In genomic region chr1:154998818-154999650, GRCh38 we compare ENCODE assay signal across 1 cellular context.
TF ChIP-seq lines count a peak whose summit lies in the region.

No MANE protein-coding gene starts in this region.

TF ChIP-seq in K562, 482 proteins besides CTCF, POLR2A, EP300 and RAD21 (continued from another document and continues in another):
- TF ChIP-seq CUX1 (CRISPR knock-in tag; IDR thresholded peaks at IDR 0.05) (no peak), SREBF2 (CRISPR knock-in tag; IDR thresholded peaks at IDR 0.05) (no peak), TEAD1 (CRISPR knock-in tag; IDR thresholded peaks at IDR 0.05) (no peak), ZBTB9 (CRISPR knock-in tag; IDR thresholded peaks at IDR 0.05) (no peak), ZBTB11 (CRISPR knock-in tag; IDR thresholded peaks at IDR 0.05) (peak in 1 of 3 experiments; percentile 41; a peak in 1 of 6 replicates), ATF7 (IDR thresholded peaks at IDR 0.05) (no peak; the same call in none of the 2 replicates), ZSCAN32 (CRISPR knock-in tag; IDR thresholded peaks at IDR 0.05) (no peak), RB1 (IDR thresholded peaks at IDR 0.05; ENCODE audit: low read depth) (peak; percentile 68), POLR2B (IDR thresholded peaks at IDR 0.05; ENCODE audit: low read depth, partially characterized antibody) (no peak), NFIC (IDR thresholded peaks at IDR 0.05) (peak; percentile 23; the same call in 1 of the 2 replicates), ARID4B (CRISPR knock-in tag; IDR thresholded peaks at IDR 0.05) (0 out of 2 replicates have a peak, but pooled peaks have one; percentile 43), ZNF766 (CRISPR knock-in tag; conservative IDR thresholded peaks at IDR 0.05) (no peak), PBX2 (CRISPR knock-in tag; IDR thresholded peaks at IDR 0.05; ENCODE audit: low read depth) (no peak), PBX2 (tag; conservative IDR thresholded peaks at IDR 0.05; ENCODE audit: low read depth) (no peak), BRCA1 (IDR thresholded peaks at IDR 0.05) (no peak), BRCA1 (CRISPR knock-in tag; IDR thresholded peaks at IDR 0.05) (no peak), MEF2A (IDR thresholded peaks at IDR 0.05; ENCODE audit: control insufficient read depth, low read depth, low read length) (peak; percentile 45; the same call in 1 of the 2 replicates), SMAD3 (CRISPR knock-in tag; conservative IDR thresholded peaks at IDR 0.05) (no peak), ETS2 (tag; IDR thresholded peaks at IDR 0.05; ENCODE audit: borderline replicate concordance, poor library complexity, severe bottlenecking) (no peak), TBP (optimal IDR thresholded peaks at IDR 0.05; ENCODE audit: low read depth, low read length) (peak; percentile 81), FUS (optimal IDR thresholded peaks at IDR 0.05; ENCODE audit: low read depth, low read length) (no peak), KAT8 (IDR thresholded peaks at IDR 0.05; ENCODE audit: low read depth) (no peak), ZBTB2 (IDR thresholded peaks at IDR 0.05) (peak; percentile 15; the same call in 1 of the 2 replicates), CGGBP1 (CRISPR knock-in tag; IDR thresholded peaks at IDR 0.05) (no peak), FOSL1 (tag; conservative IDR thresholded peaks at IDR 0.05) (no peak; the same call in 1 of the 2 replicates), PHF21A (IDR thresholded peaks at IDR 0.05; ENCODE audit: borderline replicate concordance, low read depth) (no peak), ZNF778 (CRISPR knock-in tag; IDR thresholded peaks at IDR 0.05) (no peak), GATAD2B (IDR thresholded peaks at IDR 0.05; ENCODE audit: borderline replicate concordance) (no peak), SREBF1 (IDR thresholded peaks at IDR 0.05; ENCODE audit: borderline replicate concordance, low read depth, low read length) (no peak), MAFG (tag; conservative IDR thresholded peaks at IDR 0.05) (no peak), SMAD2 (IDR thresholded peaks at IDR 0.05; ENCODE audit: low read depth, low read length) (no peak), ZBTB33 (CRISPR knock-in tag; IDR thresholded peaks at IDR 0.05) (no peak), PHF20 (IDR thresholded peaks at IDR 0.05; ENCODE audit: partially characterized antibody) (no peak), ERF (CRISPR knock-in tag; IDR thresholded peaks at IDR 0.05) (no peak), ZNF507 (tag; conservative IDR thresholded peaks at IDR 0.05) (no peak), ELF1 (tag; IDR thresholded peaks at IDR 0.05) (no peak), CTCFL (IDR thresholded peaks at IDR 0.05; ENCODE audit: borderline replicate concordance, insufficient read depth, low read depth, low read length, poor library complexity, severe bottlenecking) (peak; percentile 39)
